ENCODE assay signal across 12 cellular contexts in the genomic region with DNA sequence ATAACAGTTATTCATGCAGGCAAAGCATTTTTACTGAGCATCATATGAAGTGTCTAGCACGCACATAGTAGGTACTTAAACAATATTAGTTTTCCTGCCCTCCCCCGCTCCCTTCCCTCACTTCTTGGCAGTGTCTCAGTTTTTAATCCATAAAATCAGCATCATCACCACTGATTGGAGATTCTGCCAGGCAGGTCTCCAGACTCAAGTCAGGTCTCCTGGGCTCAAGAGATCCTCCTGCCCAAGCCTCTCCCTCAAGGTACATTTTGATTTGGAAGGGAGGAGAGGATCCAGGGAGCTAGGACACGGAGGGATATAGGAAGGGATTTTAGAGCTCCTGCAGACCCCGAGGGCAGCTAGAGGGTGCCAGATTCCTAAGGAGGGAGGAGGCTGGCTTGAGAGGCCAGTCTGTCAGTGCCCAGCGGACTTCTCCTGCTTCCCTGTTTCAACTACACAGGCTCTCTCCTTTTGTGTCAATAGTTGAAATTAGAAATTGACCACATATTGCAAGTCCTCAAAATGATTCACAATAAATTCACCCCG. TPM values are rescaled to one million over a fixed set of nuclear protein-coding genes. Genes with fewer than 3 reads are reported as not detected.
DNase-seq lines count a peak whose midpoint lies in the region; ATAC-seq, FAIRE-seq and TF ChIP-seq lines count a peak whose summit lies in the region.
"Had no signal": no experiment of that assay in that cellular context is flagged by ENCODE, and none has a peak within 500 bp of the region (broad histone marks: within the 10 kb centered on the region; RNA-seq: fewer than 3 reads in every experiment).

No MANE protein-coding gene starts in this region.

- H4K91ac ChIP-seq in H1 (replicated peaks; ENCODE audit: insufficient read length, low read length), result no peak overlapping the region

- 51% methylated on average over 6 of the region's 6 CpGs; no CpG with 5 or more reads in 1 of the 2 experiments for WGBS in H1 (ENCODE audit: extremely low coverage in 1 of 2, insufficient coverage in 1 of 2, insufficient read length in 1 of 2, insufficient replicate concordance in 2 of 2, low coverage in 1 of 2, low lambda C conversion rate in 2 of 2, missing lambda C conversion rate in 1 of 2), 2 experiments

- no peak overlapping the region for H2BK12ac ChIP-seq in H1 (ENCODE audit: low read depth, low read length)

- TF ChIP-seq RAD21 in H1 (IDR thresholded peaks at IDR 0.05 in 1 of 2, conservative IDR thresholded peaks at IDR 0.05 in 1 of 2; ENCODE audit: low read depth in 2 of 2, low read length in 2 of 2), result peak; percentile 45 to 54

- no peak overlapping the region for H2BK5ac ChIP-seq in H1 (ENCODE audit: low read depth, low read length)

- TF ChIP-seq CTCF in BJ (IDR thresholded peaks at IDR 0.05; ENCODE audit: insufficient read depth, low read depth, low read length), result peak; percentile 13; the same call in 1 of the 2 replicates
- TF ChIP-seq CTCF in H1 (IDR thresholded peaks at IDR 0.05; ENCODE audit: control extremely low read depth in 1 of 3, insufficient read depth in 1 of 3, low read depth in 1 of 3, low read length in 3 of 3), result peak in 1 of 3 experiments; percentile 34; a peak in 2 of 4 replicates
- TF ChIP-seq CTCF in mucosa of descending colon (IDR thresholded peaks at IDR 0.05), result no peak
- no peak for TF ChIP-seq CTCF in GM20000 (IDR thresholded peaks at IDR 0.05; ENCODE audit: extremely low read depth, missing control alignments)

- peak overlapping the region; percentile 0 for H3K9ac ChIP-seq in NT2/D1 (ENCODE audit: insufficient read length, low read depth)
- H3K9ac ChIP-seq in H1 (replicated peaks in 1 of 4; ENCODE audit: extremely low read depth in 1 of 4, low read depth in 3 of 4, low read length in 3 of 4), result no peak overlapping the region

- H4K20me1 ChIP-seq in H1 (replicated peaks in 1 of 2; ENCODE audit: control insufficient read depth in 1 of 2, insufficient read depth in 2 of 2, low read length in 2 of 2), result no peaks in the 10 kb centered on the region

- no peak for TF ChIP-seq POLR2A in H1 (IDR thresholded peaks at IDR 0.05; ENCODE audit: control extremely low read depth in 1 of 2, low read depth in 2 of 2, low read length in 2 of 2)

- peaks cover 11% of the 10 kb centered on the region for H3K23me2 ChIP-seq in H1 (ENCODE audit: low read depth, low read length)

- H2AK5ac ChIP-seq in H1 (ENCODE audit: low read depth, low read length), result no peak overlapping the region

- H3K56ac ChIP-seq in H1 (replicated peaks; ENCODE audit: insufficient read length, low read depth, low read length), result no peak overlapping the region

- H3K79me1 ChIP-seq in H1 (ENCODE audit: low read depth, low read length), result no peaks in the 10 kb centered on the region

- H3K79me2 ChIP-seq in H1 (ENCODE audit: control insufficient read depth in 1 of 2, insufficient read depth in 2 of 2, low read length in 2 of 2), result peaks cover 0 to under 1% of the 10 kb centered on the region in 2 experiments; a peak in 1 of 4 replicates

- H3K27me3 ChIP-seq in BJ (ENCODE audit: control insufficient read depth, insufficient read depth, low read length), result no peaks in the 10 kb centered on the region
- no peaks in the 10 kb centered on the region for H3K27me3 ChIP-seq in NT2/D1 (ENCODE audit: insufficient read depth, insufficient read length)
- H3K27me3 ChIP-seq in H1 (replicated peaks in 1 of 4; ENCODE audit: control insufficient read depth in 3 of 4, extremely low read depth in 1 of 4, insufficient read depth in 3 of 4, low read length in 3 of 4), result peaks cover 0 to 8% (median 0%) of the 10 kb centered on the region in 4 experiments; a peak in 2 of 7 replicates
- H3K27me3 ChIP-seq: right atrium auricular region had no signal

- no peak overlapping the region for H3K23ac ChIP-seq in H1 (ENCODE audit: insufficient read length)

- H3K18ac ChIP-seq in H1 (ENCODE audit: extremely low read depth, low read length), result peak overlapping the region; percentile 24; the same call in 1 of the 2 replicates

- H2BK20ac ChIP-seq in H1 (ENCODE audit: low read length), result no peak overlapping the region

- H4K5ac ChIP-seq in H1 (ENCODE audit: insufficient read length, low read depth, low read length), result no peak overlapping the region

- H3K4me2 ChIP-seq in H1 (ENCODE audit: insufficient read depth in 1 of 2, low read depth in 2 of 2, low read length in 2 of 2), result peak overlapping the region; percentile 93 to 97

- intact Hi-C loops in mucosa of descending colon (cut with DNase I, micrococcal nuclease), result loop anchor here in 1 of 2 donors (5.0 kb wide), 1 partner anchor 209 kb away; no protein-coding TSS in a partner anchor

- no peak for TF ChIP-seq EP300 in H1 (IDR thresholded peaks at IDR 0.05; ENCODE audit: borderline replicate concordance in 1 of 2, low read depth in 2 of 2, low read length in 2 of 2)

- peak overlapping the region; percentile 83 for H3K4me3 ChIP-seq in BJ (ENCODE audit: low read depth, low read length)
- peak overlapping the region; percentile 67 for H3K4me3 ChIP-seq in NT2/D1 (ENCODE audit: insufficient read length, low read depth)
- H3K4me3 ChIP-seq in H1 (ENCODE audit: extremely low read depth in 1 of 4, insufficient read depth in 2 of 4, low read depth in 3 of 4, low read length in 4 of 4), result peak overlapping the region in 1 of 4 experiments; percentile 99; a peak in 1 of 8 replicates
- no peak overlapping the region for H3K4me3 ChIP-seq in mucosa of descending colon

- DNase-seq in BJ (ENCODE audit: low read depth), result no peak
- DNase-seq in NT2/D1 (ENCODE audit: low read depth, low spot score), result no peak
- DNase-seq in H1 (ENCODE audit: low read depth in 1 of 2, low spot score in 2 of 2), result no peak
- DNase-seq in mucosa of descending colon, result peak in 2 of 3 donors; percentile 52 to 53
- DNase-seq in NCI-H1417 treated with DMSO at 0.1 percent for 48 hours (lab: John Stamatoyannopoulos, UW), result no peak
- no peak for DNase-seq in amniotic stem cell (lab: John Stamatoyannopoulos, UW)
- no peak for DNase-seq in GM20000 (ENCODE audit: low spot score)
- DNase-seq: activated CD4-positive, alpha-beta T cell treated with anti-CD3 and anti-CD28 coated beads for 36 hours; adrenal gland; Karpas-422 had no signal

- no peak overlapping the region for H3K4ac ChIP-seq in H1 (replicated peaks; ENCODE audit: insufficient read length, low read depth, low read length)

- H2BK120ac ChIP-seq in H1 (replicated peaks; ENCODE audit: low read depth, low read length), result no peak overlapping the region

- H2AFZ ChIP-seq in H1 (ENCODE audit: low read length), result no peak overlapping the region

- CTCF ChIA-PET in BJ (lab: Yijun Ruan, JAX) (interaction anchor here (0.8 to 1.3 kb wide), 4 partner anchors 8 to 875 kb away, joined by 3 to 4 read pairs (median 4); no protein-coding TSS in a partner anchor), H1 (lab: Charles Lee; ENCODE audit: partially characterized antibody) (interaction anchor here (0.6 to 1.4 kb wide), 3 partner anchors 37 to 1584 kb away, joined by 3 to 4 read pairs (median 3); no protein-coding TSS in a partner anchor)

- no peak overlapping the region for H4K8ac ChIP-seq in H1 (ENCODE audit: extremely low read depth, insufficient read depth, low read length)

- no peak for FAIRE-seq in H1 (lab: Jason Lieb, UNC)

- H3K27ac ChIP-seq in H1 (ENCODE audit: low read depth, low read length), result no peak overlapping the region
- H3K27ac ChIP-seq: adrenal gland had no signal

- no peaks in the 10 kb centered on the region for H3K36me3 ChIP-seq in BJ (ENCODE audit: control insufficient read depth, insufficient read depth, low read length)
- no peaks in the 10 kb centered on the region for H3K36me3 ChIP-seq in NT2/D1 (ENCODE audit: insufficient read depth, insufficient read length, low read length)
- no peaks in the 10 kb centered on the region for H3K36me3 ChIP-seq in H1 (ENCODE audit: control insufficient read depth in 2 of 4, insufficient read depth in 4 of 4, low read length in 3 of 4)
- H3K36me3 ChIP-seq in mucosa of descending colon (ENCODE audit: low read depth), result no peaks in the 10 kb centered on the region
- H3K36me3 ChIP-seq: adrenal gland, right atrium auricular region had no signal

- H3K14ac ChIP-seq in H1 (ENCODE audit: insufficient read length), result no peak overlapping the region

- H2BK15ac ChIP-seq in H1 (ENCODE audit: low read length), result no peak overlapping the region

- H3K4me1 ChIP-seq in NT2/D1 (ENCODE audit: insufficient read depth, insufficient read length) (peaks cover 3% of the 10 kb centered on the region), H1 (replicated peaks in 1 of 4; ENCODE audit: control insufficient read depth in 3 of 4, insufficient read depth in 4 of 4, low read length in 3 of 4) (peaks cover 2 to 6% (median 4%) of the 10 kb centered on the region in 4 experiments; a peak in 4 of 7 replicates), mucosa of descending colon (ENCODE audit: low read depth) (peaks cover 7% of the 10 kb centered on the region)

- ATAC-seq in mucosa of descending colon (no peak), GM18517 (IDR thresholded peaks at IDR 0.05; ENCODE audit: unreplicated experiment) (no peak)
- ATAC-seq: activated CD4-positive, alpha-beta T cell treated with anti-CD3 and anti-CD28 coated beads for 36 hours had no signal

- no peaks in the 10 kb centered on the region for H3K9me3 ChIP-seq in NT2/D1 (ENCODE audit: insufficient read depth, low read length)
- H3K9me3 ChIP-seq in H1 (ENCODE audit: insufficient read depth in 2 of 2, low read depth in 1 of 2, low read length in 1 of 2), result no peaks in the 10 kb centered on the region
- no peaks in the 10 kb centered on the region for H3K9me3 ChIP-seq in mucosa of descending colon
- H3K9me3 ChIP-seq: adrenal gland, right atrium auricular region had no signal

- POLR2A ChIA-PET in BJ (lab: Charles Lee), result no interaction called here
- POLR2A ChIA-PET in H1 (lab: Charles Lee; ENCODE audit: partially characterized antibody), result no interaction called here

TF ChIP-seq in H1, 55 proteins besides CTCF, POLR2A, EP300 and RAD21 (continues in another document):
- no peak for TF ChIP-seq SRF (IDR thresholded peaks at IDR 0.05; ENCODE audit: low read depth, low read length)
- TF ChIP-seq SUZ12 (IDR thresholded peaks at IDR 0.05; ENCODE audit: low read length), result no peak
- TF ChIP-seq TEAD4 (IDR thresholded peaks at IDR 0.05; ENCODE audit: low read depth, low read length), result peak; percentile 54; the same call in 1 of the 2 replicates
- no peak for TF ChIP-seq CREB1 (IDR thresholded peaks at IDR 0.05)
- TF ChIP-seq SIX5 (IDR thresholded peaks at IDR 0.05; ENCODE audit: low read depth, low read length), result no peak

RNA-seq across cellular contexts. Expression of gene FAT1, which starts 4.4 kb away (rescaled TPM):
- polyA plus RNA-seq in BJ (2011; rRNA removed), result 351 and 489 TPM in 2 replicates
- 1,204 and 1,354 TPM in 2 replicates for polyA minus RNA-seq in BJ (2011; rRNA and poly(A)+ RNA removed)
- total RNA-seq in H1 (2021; fragmentation: NEBNext Ultra II Directional; extraction: Animal tissue kit (Norgen Biotek cat#: 25700)), result 137 and 144 TPM in 2 replicates
- polyA plus RNA-seq in H1 (2011; rRNA removed), result 84.0 and 94.4 TPM in 2 replicates
- 74.4 TPM for polyA plus RNA-seq in H1 (2011; cell fraction: cytosol; rRNA removed)
- polyA plus RNA-seq in H1 (2011; cell fraction: nucleus; rRNA removed), result 371 TPM
- polyA plus RNA-seq in H1 (2012, experiment 1 of 2), result 73.7 to 125 TPM (median 95.6 TPM) in 4 replicates
- 10.8 TPM for polyA plus RNA-seq in H1 (2012, experiment 2 of 2)
- 93.1 TPM for polyA plus RNA-seq in H1 (2013, experiment 1 of 2)
- 69.3 TPM for polyA plus RNA-seq in H1 (2013, experiment 2 of 2)
- polyA minus RNA-seq in H1 (2011; rRNA and poly(A)+ RNA removed), result 977 and 1,176 TPM in 2 replicates
- 243 TPM for polyA minus RNA-seq in H1 (2011; cell fraction: cytosol; rRNA and poly(A)+ RNA removed)
- polyA minus RNA-seq in H1 (2011; cell fraction: nucleus; rRNA and poly(A)+ RNA removed), result 409 TPM
- 100 to 1,000 TPM; 241 to 337 (median 259) TPM for total RNA-seq in mucosa of descending colon

Comparison
In these comparisons a context has a peak if more than half of its experiments do, and no peak if none do; other contexts are left out.
1. DNase-seq: peak in mucosa of descending colon (2 of 3); none in BJ (single experiment), NT2/D1 (single experiment), H1 (0 of 2), NCI-H1417 treated with DMSO at 0.1 percent for 48 hours (single experiment), amniotic stem cell (single experiment) and GM20000 (single experiment).